In genomic region chr18:22604390-22604985, GRCh38 we compare ENCODE assay signal across 15 cellular contexts.
DNase-seq lines count a peak whose midpoint lies in the region; ATAC-seq and TF ChIP-seq lines count a peak whose summit lies in the region.
"Had no signal": no experiment of that assay in that cellular context is flagged by ENCODE, and none has a peak within 500 bp of the region (broad histone marks: within the 10 kb centered on the region; RNA-seq: fewer than 3 reads in every experiment).

No MANE protein-coding gene starts in this region.

- DNase-seq in Daoy (ENCODE audit: low read depth) = peak; percentile 16
- DNase-seq in astrocyte of the spinal cord (ENCODE audit: low read depth, low spot score) = peak; percentile 47
- peak; percentile 67 for DNase-seq in left cardiac atrium
- peak; percentile 91 for DNase-seq in posterior vena cava (ENCODE audit: low spot score)
- DNase-seq in activated naive CD4-positive, alpha-beta T cell (lab: John Stamatoyannopoulos, UW) = no peak
- DNase-seq in NCI-H526 treated with DMSO at 0.1 percent for 48 hours (lab: John Stamatoyannopoulos, UW) = no peak
- no peak for DNase-seq in NCI-H345 treated with DMSO at 0.1 percent for 48 hours (lab: John Stamatoyannopoulos, UW; ENCODE audit: unreplicated experiment)
- DNase-seq: activated CD4-positive, CD25-positive, alpha-beta regulatory T cell; anterior cingulate cortex; DND-41; HCEC 1CT; natural killer cell; NCI-H1417; NCI-H748 treated with DMSO at 0.1 percent for 48 hours had no signal

- TF ChIP-seq CTCF in astrocyte of the spinal cord (IDR thresholded peaks at IDR 0.05; ENCODE audit: low read depth, low read length) = no peak

- no peak overlapping the region for H3K4me3 ChIP-seq in astrocyte of the spinal cord (ENCODE audit: low read depth, low read length)

- in situ Hi-C loops in astrocyte of the spinal cord (cut with HindIII; ENCODE audit: low sequenced_read_pairs) = no loop called here

- ATAC-seq in left cardiac atrium (peak; percentile 73 to 78), GM18868 (IDR thresholded peaks at IDR 0.05; ENCODE audit: unreplicated experiment) (no peak)
- ATAC-seq: natural killer cell had no signal

- intact Hi-C loops in left cardiac atrium (cut with DNase I) (loop anchor here in 1 of 2 donors (10.0 kb wide), 1 partner anchor 100 kb away; no protein-coding TSS in a partner anchor), posterior vena cava (cut with DNase I) (no loop called here)

Comparison
In these comparisons a context has a peak if more than half of its experiments do, and no peak if none do; other contexts are left out.
1. DNase-seq: peak in Daoy (single experiment), astrocyte of the spinal cord (single experiment), left cardiac atrium (single experiment) and posterior vena cava (single experiment); none in activated naive CD4-positive, alpha-beta T cell (0 of 4), NCI-H526 treated with DMSO at 0.1 percent for 48 hours (single experiment) and NCI-H345 treated with DMSO at 0.1 percent for 48 hours (single experiment).